Comparison of ENCODE assay signal across 1 cellular context in the genomic region with DNA sequence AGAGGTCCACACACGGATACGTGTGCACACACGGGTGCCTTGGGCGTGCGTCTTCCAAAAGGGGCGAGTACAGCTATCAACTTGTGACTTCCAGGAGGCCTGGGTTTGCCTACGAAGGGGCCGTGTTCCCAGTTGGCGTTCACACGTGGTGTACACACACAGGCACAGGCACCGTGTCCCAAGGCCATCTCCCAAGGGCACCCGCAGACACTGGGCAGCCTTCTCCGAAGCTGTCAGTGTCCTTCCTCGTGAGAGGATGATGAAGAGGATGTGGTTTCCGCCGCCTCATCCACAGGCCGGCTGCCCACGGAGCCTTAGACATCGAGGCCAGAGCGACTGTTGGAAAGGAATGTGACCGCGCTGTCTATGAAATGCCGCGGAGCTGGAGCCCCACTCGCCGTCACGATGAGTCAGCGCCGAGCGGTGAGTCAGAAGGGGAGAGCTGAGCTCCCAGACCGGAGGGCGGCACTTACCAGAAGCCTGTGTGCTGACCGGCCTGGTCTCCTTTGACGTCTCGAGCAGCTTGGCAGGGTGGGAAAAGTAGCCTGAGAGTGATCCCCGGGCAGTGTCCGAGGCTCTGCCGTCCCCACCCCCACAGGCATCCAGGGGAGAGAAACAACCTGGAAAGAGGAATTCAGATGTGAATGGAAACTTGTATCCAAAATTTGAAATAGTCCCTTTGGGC.
TF ChIP-seq lines count a peak whose summit lies in the region.

No MANE protein-coding gene starts in this region.

TF ChIP-seq in HCT116, 20 proteins besides CTCF, POLR2A, EP300 and RAD21 (continued from another document):
- TF ChIP-seq, protein P1, sequence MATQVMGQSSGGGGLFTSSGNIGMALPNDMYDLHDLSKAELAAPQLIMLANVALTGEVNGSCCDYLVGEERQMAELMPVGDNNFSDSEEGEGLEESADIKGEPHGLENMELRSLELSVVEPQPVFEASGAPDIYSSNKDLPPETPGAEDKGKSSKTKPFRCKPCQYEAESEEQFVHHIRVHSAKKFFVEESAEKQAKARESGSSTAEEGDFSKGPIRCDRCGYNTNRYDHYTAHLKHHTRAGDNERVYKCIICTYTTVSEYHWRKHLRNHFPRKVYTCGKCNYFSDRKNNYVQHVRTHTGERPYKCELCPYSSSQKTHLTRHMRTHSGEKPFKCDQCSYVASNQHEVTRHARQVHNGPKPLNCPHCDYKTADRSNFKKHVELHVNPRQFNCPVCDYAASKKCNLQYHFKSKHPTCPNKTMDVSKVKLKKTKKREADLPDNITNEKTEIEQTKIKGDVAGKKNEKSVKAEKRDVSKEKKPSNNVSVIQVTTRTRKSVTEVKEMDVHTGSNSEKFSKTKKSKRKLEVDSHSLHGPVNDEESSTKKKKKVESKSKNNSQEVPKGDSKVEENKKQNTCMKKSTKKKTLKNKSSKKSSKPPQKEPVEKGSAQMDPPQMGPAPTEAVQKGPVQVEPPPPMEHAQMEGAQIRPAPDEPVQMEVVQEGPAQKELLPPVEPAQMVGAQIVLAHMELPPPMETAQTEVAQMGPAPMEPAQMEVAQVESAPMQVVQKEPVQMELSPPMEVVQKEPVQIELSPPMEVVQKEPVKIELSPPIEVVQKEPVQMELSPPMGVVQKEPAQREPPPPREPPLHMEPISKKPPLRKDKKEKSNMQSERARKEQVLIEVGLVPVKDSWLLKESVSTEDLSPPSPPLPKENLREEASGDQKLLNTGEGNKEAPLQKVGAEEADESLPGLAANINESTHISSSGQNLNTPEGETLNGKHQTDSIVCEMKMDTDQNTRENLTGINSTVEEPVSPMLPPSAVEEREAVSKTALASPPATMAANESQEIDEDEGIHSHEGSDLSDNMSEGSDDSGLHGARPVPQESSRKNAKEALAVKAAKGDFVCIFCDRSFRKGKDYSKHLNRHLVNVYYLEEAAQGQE (IDR thresholded peaks at IDR 0.05; ENCODE audit: low read depth), result no peak
- TF ChIP-seq CBX3 (IDR thresholded peaks at IDR 0.05; ENCODE audit: low read depth), result peak; percentile 97
- no peak; the same call in 1 of the 2 replicates for TF ChIP-seq CEBPB (IDR thresholded peaks at IDR 0.05; ENCODE audit: low read depth)
- no peak for TF ChIP-seq ZNF274 (IDR thresholded peaks at IDR 0.05; ENCODE audit: low read depth, low read length)
- peak; percentile 85 for TF ChIP-seq SP1 (IDR thresholded peaks at IDR 0.05; ENCODE audit: low read depth)
- TF ChIP-seq TCF7L2 (IDR thresholded peaks at IDR 0.05; ENCODE audit: borderline replicate concordance, extremely low read depth, insufficient read depth, insufficient read length), result peak; percentile 94
- TF ChIP-seq FOSL1 (IDR thresholded peaks at IDR 0.05; ENCODE audit: low read depth), result peak; percentile 99
- TF ChIP-seq SIN3A (IDR thresholded peaks at IDR 0.05; ENCODE audit: low read depth), result peak; percentile 78
- TF ChIP-seq EGR1 (IDR thresholded peaks at IDR 0.05; ENCODE audit: low read depth), result no peak
- no peak for TF ChIP-seq ATF3 (IDR thresholded peaks at IDR 0.05)
- peak; percentile 39; the same call in 1 of the 2 replicates for TF ChIP-seq ZFX (IDR thresholded peaks at IDR 0.05)
